Comparison of ENCODE assay signal across 8 cellular contexts in genomic region chr19:48836089-48837017, GRCh38. TPM values are rescaled to one million over a fixed set of nuclear protein-coding genes. Genes with fewer than 3 reads are reported as not detected.
DNase-seq lines count a peak whose midpoint lies in the region; ATAC-seq and TF ChIP-seq lines count a peak whose summit lies in the region.

HSD17B14 (minus strand) TSS chr19:48836491; CDS start chr19:48836411, 80 bp downstream.

- H3K27me3 ChIP-seq in kidney epithelial cell (ENCODE audit: control insufficient read depth, insufficient read depth, low read length) (no peaks in the 10 kb centered on the region), stomach smooth muscle (ENCODE audit: control insufficient read depth in 1 of 2, insufficient read depth in 2 of 2, low read length in 2 of 2) (no peaks in the 10 kb centered on the region)

- DNase-seq in NCI-H2227 (lab: John Stamatoyannopoulos, UW; ENCODE audit: unreplicated experiment) (peak; percentile 57), NCI-H2227 treated with DMSO at 0.1 percent for 48 hours (lab: John Stamatoyannopoulos, UW) (no peak), NCI-H1930 (lab: John Stamatoyannopoulos, UW) (peak; percentile 43 to 68), cardiac fibroblast (ENCODE audit: low read depth in 2 of 2) (peak in 1 of 2 donors; percentile 65), kidney epithelial cell (ENCODE audit: low read depth) (no peak), GOT3 (lab: John Stamatoyannopoulos, UW) (no peak)

- no peak for TF ChIP-seq CTCF in cardiac fibroblast (IDR thresholded peaks at IDR 0.05; ENCODE audit: low read depth, low read length)
- TF ChIP-seq CTCF in kidney epithelial cell (IDR thresholded peaks at IDR 0.05; ENCODE audit: insufficient read depth, low read length, poor library complexity, severe bottlenecking): no peak

- H3K9ac ChIP-seq in stomach smooth muscle (ENCODE audit: low read length in 2 of 2): peak within 1 kb of the TSS; percentile 66 to 73

- H3K4me1 ChIP-seq in stomach smooth muscle (ENCODE audit: control insufficient read depth, insufficient read depth, low read length): peaks cover 17% of the 10 kb centered on the region

- H3K36me3 ChIP-seq in kidney epithelial cell (ENCODE audit: control insufficient read depth, insufficient read depth, low read length) (no peaks in the 10 kb centered on the region), stomach smooth muscle (ENCODE audit: control insufficient read depth in 2 of 2, insufficient read depth in 2 of 2, low read length in 2 of 2) (peaks cover 0 to 2% of the 10 kb centered on the region in 2 donors)

- peak within 1 kb of the TSS; percentile 77 for H3K27ac ChIP-seq in stomach smooth muscle (ENCODE audit: low read length)

- H3K4me3 ChIP-seq in cardiac fibroblast (replicated peaks in 1 of 2; ENCODE audit: low read depth in 2 of 2, low read length in 2 of 2) (peak within 1 kb of the TSS; percentile 51 to 54), kidney epithelial cell (ENCODE audit: low read depth, low read length) (peak within 1 kb of the TSS; percentile 47), stomach smooth muscle (ENCODE audit: low read length in 2 of 2) (peak within 1 kb of the TSS; percentile 74 to 75)

- H3K9me3 ChIP-seq in stomach smooth muscle (ENCODE audit: control insufficient read depth in 2 of 2, low read length in 2 of 2): no peaks in the 10 kb centered on the region

- no peak for ATAC-seq in GM18873 (IDR thresholded peaks at IDR 0.05; ENCODE audit: low FRiP score, unreplicated experiment)

RNA-seq across cellular contexts. Expression of gene HSD17B14, which starts in this region (rescaled TPM):
- 10.2 and 15.0 TPM in 2 replicates for total RNA-seq in kidney epithelial cell

Comparison
In these comparisons a context has a peak if more than half of its experiments do, and no peak if none do; other contexts are left out.
1. DNase-seq: peak in NCI-H2227 (single experiment) and NCI-H1930 (2 of 2); none in NCI-H2227 treated with DMSO at 0.1 percent for 48 hours (single experiment), kidney epithelial cell (single experiment) and GOT3 (single experiment).
2. Peak in every context shown above with its lines, with median percentiles within 50 percentile points of each other: H3K4me3 ChIP-seq.